Comparison of ENCODE assay signal across 9 cellular contexts in the genomic region with DNA sequence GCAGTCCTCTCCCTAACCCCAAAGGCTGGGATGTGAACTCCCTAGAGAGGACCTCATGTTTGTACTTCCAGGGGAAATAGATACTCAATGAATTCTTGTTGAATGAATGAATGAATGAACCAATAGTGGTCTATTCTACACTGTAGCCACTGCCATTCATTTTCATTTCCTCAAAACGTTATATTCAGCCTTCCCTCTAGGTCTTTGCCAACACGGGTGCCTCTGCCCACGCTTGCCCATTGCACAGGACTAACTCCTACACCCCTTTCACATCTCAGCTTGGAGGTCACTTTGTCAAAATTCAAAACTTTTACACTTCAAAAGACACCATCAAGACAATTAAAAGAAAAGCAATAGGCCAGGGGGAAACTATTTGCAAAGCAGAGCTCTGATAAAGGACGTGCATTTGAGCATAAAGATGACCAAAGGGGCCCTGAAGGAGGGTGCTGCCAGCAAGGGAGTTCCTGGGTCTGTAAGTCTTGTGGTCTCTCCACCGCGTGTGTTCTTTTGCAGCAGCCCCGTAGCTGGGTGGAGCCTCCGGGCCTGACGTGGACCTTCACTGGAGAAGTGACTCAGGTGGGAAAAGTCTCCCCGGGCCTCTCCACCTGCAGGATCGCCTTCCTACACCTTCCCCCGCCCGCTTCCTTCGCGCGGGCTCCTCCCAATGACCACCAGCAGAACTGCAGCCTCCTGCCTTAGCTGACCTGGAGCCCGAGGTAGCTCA. TPM values are rescaled to one million over a fixed set of nuclear protein-coding genes. Genes with fewer than 3 reads are reported as not detected.
DNase-seq lines count a peak whose midpoint lies in the region; ATAC-seq, FAIRE-seq and TF ChIP-seq lines count a peak whose summit lies in the region.
"Had no signal": no experiment of that assay in that cellular context is flagged by ENCODE, and none has a peak within 500 bp of the region (broad histone marks: within the 10 kb centered on the region; RNA-seq: fewer than 3 reads in every experiment).

No MANE protein-coding gene starts in this region.

- no peaks in the 10 kb centered on the region for H3K79me2 ChIP-seq in astrocyte (ENCODE audit: insufficient read depth, low read length)

- H3K27ac Mint-ChIP-seq in astrocyte (ENCODE audit: unreplicated experiment) = no peak overlapping the region

- H3K4me3 Mint-ChIP-seq in astrocyte (ENCODE audit: unreplicated experiment) = no peak overlapping the region

- TF ChIP-seq CTCF in AG04449 (IDR thresholded peaks at IDR 0.05; ENCODE audit: insufficient read depth, low read length, missing control alignments) = peak; percentile 65
- TF ChIP-seq CTCF in GM12865 (IDR thresholded peaks at IDR 0.05; ENCODE audit: insufficient read depth, low read depth, low read length, missing control alignments) = peak; percentile 78
- peak; percentile 68 for TF ChIP-seq CTCF in astrocyte (IDR thresholded peaks at IDR 0.05; ENCODE audit: insufficient read depth, low read depth, low read length)
- TF ChIP-seq CTCF in liver (IDR thresholded peaks at IDR 0.05; ENCODE audit: low read depth, low read length, missing input control) = peak; percentile 35
- peak; percentile 49 for TF ChIP-seq CTCF in upper lobe of right lung (IDR thresholded peaks at IDR 0.05)

- peaks cover 3% of the 10 kb centered on the region for H3K4me1 Mint-ChIP-seq in astrocyte (ENCODE audit: low read depth, unreplicated experiment)

- H3K36me3 ChIP-seq in astrocyte (ENCODE audit: insufficient read depth, low read length) = no peaks in the 10 kb centered on the region
- H3K36me3 ChIP-seq in liver (ENCODE audit: control insufficient read depth in 4 of 4, insufficient read depth in 3 of 4, low read depth in 1 of 4, low read length in 3 of 4) = no peaks in the 10 kb centered on the region
- H3K36me3 ChIP-seq in upper lobe of right lung = no peaks in the 10 kb centered on the region

- H3K4me1 ChIP-seq in astrocyte (ENCODE audit: insufficient read depth, low read length) (no peaks in the 10 kb centered on the region), liver (ENCODE audit: control insufficient read depth in 4 of 4, insufficient read depth in 4 of 4, low read length in 3 of 4) (no peaks in the 10 kb centered on the region), upper lobe of right lung (no peaks in the 10 kb centered on the region)

- H3K36me3 Mint-ChIP-seq in astrocyte (ENCODE audit: low read depth, unreplicated experiment) = peaks cover 10% of the 10 kb centered on the region

- 12% methylated on average over 17 of the region's 17 CpGs for WGBS in liver

- ATAC-seq in HG03442 (IDR thresholded peaks at IDR 0.05; ENCODE audit: unreplicated experiment) (peak; percentile 72), upper lobe of right lung (peak; percentile 74)

- intact Hi-C loops in upper lobe of right lung (cut with DNase I) = no loop called here

- H4K20me1 ChIP-seq in astrocyte (ENCODE audit: insufficient read depth, low read length) = peaks cover 22% of the 10 kb centered on the region

- H3K27me3 ChIP-seq in astrocyte (ENCODE audit: insufficient read depth, low read length) (peaks cover 12% of the 10 kb centered on the region), liver (ENCODE audit: control insufficient read depth in 4 of 4, insufficient read depth in 4 of 4, low read length in 3 of 4) (peaks cover 0 to 2% (median 1%) of the 10 kb centered on the region in 4 donors), upper lobe of right lung (no peaks in the 10 kb centered on the region)

- no peak overlapping the region for H2AFZ ChIP-seq in astrocyte (ENCODE audit: low read depth, low read length)

- H3K9ac ChIP-seq in astrocyte (ENCODE audit: low read length) = no peak overlapping the region
- H3K9ac ChIP-seq in liver (ENCODE audit: low read depth in 1 of 2, low read length in 2 of 2) = no peak overlapping the region

- H3K4me3 ChIP-seq in AG04449 (ENCODE audit: low read depth, low read length) (no peak overlapping the region), GM12865 (ENCODE audit: low read depth, low read length) (no peak overlapping the region), astrocyte (ENCODE audit: insufficient read depth, low read depth, low read length) (no peak overlapping the region), liver (ENCODE audit: low read depth in 1 of 3, low read length in 3 of 3) (no peak overlapping the region), upper lobe of right lung (no peak overlapping the region)

- no peak for FAIRE-seq in astrocyte (lab: Jason Lieb, UNC)

- POLR2A ChIA-PET in AG04449 (lab: Yijun Ruan, JAX) = no interaction called here

- H3K9me3 ChIP-seq in astrocyte (ENCODE audit: insufficient read depth, low read depth, low read length) (no peaks in the 10 kb centered on the region), liver (ENCODE audit: control insufficient read depth in 4 of 4, low read length in 3 of 4) (no peaks in the 10 kb centered on the region), upper lobe of right lung (no peaks in the 10 kb centered on the region)

- peak; percentile 25 to 51 for TF ChIP-seq RAD21 in liver (IDR thresholded peaks at IDR 0.05)

- DNase-seq in AG04449 (ENCODE audit: low read depth, low spot score) (no peak), GM12865 (ENCODE audit: low read depth) (peak; percentile 45), NCI-H69 (lab: John Stamatoyannopoulos, UW) (peak; percentile 87), astrocyte (ENCODE audit: low read depth) (no peak), upper lobe of right lung (peak; percentile 70), pons (ENCODE audit: low spot score) (no peak)

- no peak overlapping the region for H3K4me2 ChIP-seq in astrocyte (ENCODE audit: low read length)

- H3K9me3 Mint-ChIP-seq in astrocyte (ENCODE audit: unreplicated experiment) = no peaks in the 10 kb centered on the region

- CTCF ChIA-PET in AG04449 (lab: Yijun Ruan, JAX) = interaction anchor here (1.0 to 1.3 kb wide), 7 partner anchors 8 to 340 kb away, joined by 3 to 4 read pairs (median 3); no protein-coding TSS in a partner anchor

- H3K27ac ChIP-seq in astrocyte (ENCODE audit: low read depth, low read length) = no peak overlapping the region
- H3K27ac ChIP-seq in liver (ENCODE audit: low read depth in 1 of 2, low read length in 2 of 2) = no peak overlapping the region
- H3K27ac ChIP-seq in upper lobe of right lung = no peak overlapping the region

- peaks cover 58% of the 10 kb centered on the region for H3K27me3 Mint-ChIP-seq in astrocyte (ENCODE audit: low read depth, unreplicated experiment)

TF ChIP-seq in liver, 16 proteins besides CTCF, POLR2A, EP300 and RAD21:
- TF ChIP-seq SP1 (IDR thresholded peaks at IDR 0.05) (no peak), HNF4A (conservative IDR thresholded peaks at IDR 0.05) (no peak), GABPA (IDR thresholded peaks at IDR 0.05 in 1 of 2, conservative IDR thresholded peaks at IDR 0.05 in 1 of 2) (no peak), YY1 (IDR thresholded peaks at IDR 0.05) (no peak), FOXA2 (IDR thresholded peaks at IDR 0.05) (no peak)
- TF ChIP-seq, protein P1, sequence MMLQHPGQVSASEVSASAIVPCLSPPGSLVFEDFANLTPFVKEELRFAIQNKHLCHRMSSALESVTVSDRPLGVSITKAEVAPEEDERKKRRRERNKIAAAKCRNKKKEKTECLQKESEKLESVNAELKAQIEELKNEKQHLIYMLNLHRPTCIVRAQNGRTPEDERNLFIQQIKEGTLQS (IDR thresholded peaks at IDR 0.05) = no peak

RNA-seq across cellular contexts. Expression of a gene that starts 31.5 kb away (rescaled TPM):
- total RNA-seq in astrocyte (11.3 and 22.8 TPM in 2 replicates), liver (1 to 10 TPM in 1 of 2 donors, under 1 TPM in 1; 0.25 to 1.6 TPM), upper lobe of right lung (0.06 TPM)
- under 1 TPM in 1 of 2 donors, not detected in 1; 0.13 TPM for polyA plus RNA-seq in liver

RNA-seq across cellular contexts. Expression of a gene that starts 57.9 kb away (rescaled TPM):
- total RNA-seq in astrocyte (not detected in 2 replicates), liver (not detected), upper lobe of right lung (not detected)
- polyA plus RNA-seq in liver = not detected
- total RNA-seq: subcutaneous adipose tissue had no signal

Comparison
In these comparisons a context has a peak if more than half of its experiments do, and no peak if none do; other contexts are left out.
1. DNase-seq: peak in GM12865 (single experiment), NCI-H69 (single experiment) and upper lobe of right lung (single experiment); none in AG04449 (single experiment), astrocyte (single experiment) and pons (single experiment).
2. Peak in every context shown above with its lines, with median percentiles within 50 percentile points of each other: CTCF ChIP-seq.